ENCODE assay signal across 2 cellular contexts in the genomic region with DNA sequence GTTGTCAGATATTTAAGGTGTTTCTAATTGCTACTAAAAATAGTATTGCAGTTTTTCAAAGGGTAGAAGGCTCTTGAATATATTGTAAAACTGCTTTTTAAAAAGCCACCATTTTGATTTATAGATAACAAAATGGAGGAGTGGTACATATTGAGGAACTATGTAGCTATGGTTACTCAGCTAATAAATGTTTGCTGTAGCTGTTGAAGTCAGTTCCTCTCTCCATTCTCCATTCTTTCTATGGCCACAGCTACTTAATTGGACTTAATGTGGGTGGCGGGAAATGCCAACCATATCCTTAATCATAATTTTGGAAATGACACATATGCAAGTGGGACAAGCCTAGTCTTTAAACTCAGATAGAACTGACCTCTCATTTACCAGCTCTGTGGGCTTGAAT.
TF ChIP-seq lines count a peak whose summit lies in the region.

No MANE protein-coding gene starts in this region.

TF ChIP-seq in liver, 16 proteins besides CTCF, POLR2A, EP300 and RAD21:
- TF ChIP-seq GABPA (IDR thresholded peaks at IDR 0.05 in 1 of 2, conservative IDR thresholded peaks at IDR 0.05 in 1 of 2) (no peak), JUND (IDR thresholded peaks at IDR 0.05) (no peak), YY1 (IDR thresholded peaks at IDR 0.05) (peak; percentile 20)

TF ChIP-seq in HepG2, 621 proteins besides CTCF, POLR2A, EP300 and RAD21:
- TF ChIP-seq NAIF1 (CRISPR knock-in tag; IDR thresholded peaks at IDR 0.05; ENCODE audit: borderline replicate concordance) (no peak), KDM1A (CRISPR knock-in tag; IDR thresholded peaks at IDR 0.05) (no peak), HMGA1 (CRISPR knock-in tag; conservative IDR thresholded peaks at IDR 0.05) (no peak), ZNF614 (CRISPR knock-in tag; IDR thresholded peaks at IDR 0.05; ENCODE audit: borderline replicate concordance) (no peak), NRL (CRISPR knock-in tag; IDR thresholded peaks at IDR 0.05; ENCODE audit: borderline replicate concordance) (no peak), HDAC1 (CRISPR knock-in tag; IDR thresholded peaks at IDR 0.05) (no peak), ZNF407 (CRISPR knock-in tag; IDR thresholded peaks at IDR 0.05; ENCODE audit: not compliant biosample characterization) (no peak), ZNF251 (CRISPR knock-in tag; IDR thresholded peaks at IDR 0.05) (no peak), RXRB (CRISPR knock-in tag; IDR thresholded peaks at IDR 0.05; ENCODE audit: borderline replicate concordance) (no peak), ZHX2 (IDR thresholded peaks at IDR 0.05; ENCODE audit: low read depth) (no peak), ZHX2 (CRISPR knock-in tag; IDR thresholded peaks at IDR 0.05; ENCODE audit: borderline replicate concordance) (no peak), NFE2L2 (IDR thresholded peaks at IDR 0.05; ENCODE audit: low read length) (no peak), FIP1L1 (IDR thresholded peaks at IDR 0.05; ENCODE audit: borderline replicate concordance, insufficient read depth, low read depth, low read length) (no peak), FOXK2 (IDR thresholded peaks at IDR 0.05) (no peak), ZNF329 (CRISPR knock-in tag; IDR thresholded peaks at IDR 0.05; ENCODE audit: low read depth) (no peak), TFDP2 (CRISPR knock-in tag; IDR thresholded peaks at IDR 0.05) (no peak), TOPORS (CRISPR knock-in tag; IDR thresholded peaks at IDR 0.05) (no peak)
- TF ChIP-seq, protein P1, sequence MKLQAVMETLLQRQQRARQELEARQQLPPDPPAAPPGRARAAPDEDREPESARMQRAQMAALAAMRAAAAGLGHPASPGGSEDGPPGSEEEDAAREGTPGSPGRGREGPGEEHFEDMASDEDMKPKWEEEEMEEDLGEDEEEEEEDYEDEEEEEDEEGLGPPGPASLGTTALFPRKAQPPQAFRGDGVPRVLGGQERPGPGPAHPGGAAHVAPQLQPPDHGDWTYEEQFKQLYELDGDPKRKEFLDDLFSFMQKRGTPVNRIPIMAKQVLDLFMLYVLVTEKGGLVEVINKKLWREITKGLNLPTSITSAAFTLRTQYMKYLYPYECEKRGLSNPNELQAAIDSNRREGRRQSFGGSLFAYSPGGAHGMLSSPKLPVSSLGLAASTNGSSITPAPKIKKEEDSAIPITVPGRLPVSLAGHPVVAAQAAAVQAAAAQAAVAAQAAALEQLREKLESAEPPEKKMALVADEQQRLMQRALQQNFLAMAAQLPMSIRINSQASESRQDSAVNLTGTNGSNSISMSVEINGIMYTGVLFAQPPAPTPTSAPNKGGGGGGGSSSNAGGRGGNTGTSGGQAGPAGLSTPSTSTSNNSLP (IDR thresholded peaks at IDR 0.05; ENCODE audit: low read depth, low read length), result no peak
TF ChIP-seq in HepG2: peak in this region for 0.
